Comparison of ENCODE assay signal across 20 cellular contexts in genomic region chr12:90333939-90334338, GRCh38.
DNase-seq lines count a peak whose midpoint lies in the region; ATAC-seq and TF ChIP-seq lines count a peak whose summit lies in the region.
"Had no signal": no experiment of that assay in that cellular context is flagged by ENCODE, and none has a peak within 500 bp of the region (broad histone marks: within the 10 kb centered on the region; RNA-seq: fewer than 3 reads in every experiment).

No MANE protein-coding gene starts in this region.

- no peak overlapping the region for H3K18ac ChIP-seq in IMR-90 (ENCODE audit: low read depth, low read length)

- H3K56ac ChIP-seq in IMR-90 (ENCODE audit: extremely low read depth, insufficient read depth, low read length): no peak overlapping the region

- H4K91ac ChIP-seq in IMR-90 (ENCODE audit: insufficient read depth, low read depth, low read length): no peak overlapping the region

- no peak overlapping the region for H2BK5ac ChIP-seq in IMR-90 (ENCODE audit: low read depth, low read length, poor library complexity, severe bottlenecking)

- H3K9me1 ChIP-seq in IMR-90 (ENCODE audit: insufficient read depth, low read length): no peaks in the 10 kb centered on the region

- H4K8ac ChIP-seq in IMR-90 (ENCODE audit: low read depth in 2 of 2, low read length in 2 of 2): no peak overlapping the region

- H3K27me3 ChIP-seq in IMR-90 (ENCODE audit: control insufficient read depth, insufficient read depth, low read length) (no peaks in the 10 kb centered on the region), upper lobe of right lung (no peaks in the 10 kb centered on the region), BE2C (no peaks in the 10 kb centered on the region)
- H3K27me3 ChIP-seq: stomach had no signal

- CTCF ChIA-PET in IMR-90 (lab: Yijun Ruan, JAX): no interaction called here

- TF ChIP-seq RAD21 in IMR-90 (IDR thresholded peaks at IDR 0.05; ENCODE audit: low read length): no peak

- no TSS peak for BruUV-seq in IMR-90 (replicated peaks; lab: Mats Ljungman, UMichigan)

- in situ Hi-C loops in IMR-90 (cut with MboI; ENCODE audit: low sequenced_read_pairs): no loop called here

- intact Hi-C loops in IMR-90 (cut with micrococcal nuclease) (no loop called here), upper lobe of right lung (cut with DNase I) (no loop called here)

- H3K9ac ChIP-seq in IMR-90 (ENCODE audit: low read depth, low read length): no peak overlapping the region

- H4K20me1 ChIP-seq in IMR-90 (ENCODE audit: insufficient read depth, low read length): no peaks in the 10 kb centered on the region

- H3K4me1 ChIP-seq in IMR-90 (ENCODE audit: control insufficient read depth, insufficient read depth, low read length) (no peaks in the 10 kb centered on the region), upper lobe of right lung (no peaks in the 10 kb centered on the region), BE2C (no peaks in the 10 kb centered on the region)
- H3K4me1 ChIP-seq: HAP-1, stomach had no signal

- no peak overlapping the region for H3K4me3 ChIP-seq in IMR-90 (ENCODE audit: insufficient read depth, low read depth, low read length)
- H3K4me3 ChIP-seq in fibroblast of the aortic adventitia (ENCODE audit: low read depth, low read length): no peak overlapping the region
- no peak overlapping the region for H3K4me3 ChIP-seq in upper lobe of right lung
- no peak overlapping the region for H3K4me3 ChIP-seq in BE2C (ENCODE audit: low read depth, low read length)
- H3K4me3 ChIP-seq: coronary artery, HAP-1, stomach had no signal

- ATAC-seq in IMR-90 (ENCODE audit: low read depth): no peak
- no peak for ATAC-seq in upper lobe of right lung
- ATAC-seq: activated CD8-positive, alpha-beta memory T cell treated with anti-CD3 and anti-CD28 coated beads, Interleukin-2, amount 10 ng/mL, durations not matched to agents 7 days and 5 days; esophagus mucosa; left cardiac atrium had no signal

- H3K79me1 ChIP-seq in IMR-90 (ENCODE audit: low read depth in 1 of 2, low read length in 2 of 2): no peaks in the 10 kb centered on the region

- TF ChIP-seq CTCF in 22Rv1 (IDR thresholded peaks at IDR 0.05): no peak
- no peak for TF ChIP-seq CTCF in IMR-90 (conservative IDR thresholded peaks at IDR 0.05; ENCODE audit: low read depth, low read length)
- no peak for TF ChIP-seq CTCF in fibroblast of the aortic adventitia (IDR thresholded peaks at IDR 0.05; ENCODE audit: insufficient read depth, low read length)
- no peak for TF ChIP-seq CTCF in upper lobe of right lung (IDR thresholded peaks at IDR 0.05)
- TF ChIP-seq CTCF in BE2C (IDR thresholded peaks at IDR 0.05; ENCODE audit: low read depth, low read length): no peak

- no peak overlapping the region for H2AFZ ChIP-seq in IMR-90 (replicated peaks; ENCODE audit: low read length, poor library complexity)

- H2BK15ac ChIP-seq in IMR-90 (ENCODE audit: low read depth, low read length): no peak overlapping the region

- no peak overlapping the region for H2AK5ac ChIP-seq in IMR-90 (ENCODE audit: low read depth, low read length)

- no peak overlapping the region for H3K4ac ChIP-seq in IMR-90 (ENCODE audit: low read depth, low read length)

- H3K4me2 ChIP-seq in IMR-90 (ENCODE audit: low read depth, low read length): no peak overlapping the region

- no peak overlapping the region for H2BK120ac ChIP-seq in IMR-90 (ENCODE audit: low read depth, low read length)

- no peak overlapping the region for H3K14ac ChIP-seq in IMR-90 (replicated peaks; ENCODE audit: low read depth, low read length)

- peak; percentile 1 for DNase-seq in IMR-90
- DNase-seq in astrocyte of the hippocampus (ENCODE audit: low read depth, low spot score): peak; percentile 1
- DNase-seq in fibroblast of the aortic adventitia (ENCODE audit: low read depth): peak; percentile 43
- DNase-seq in stimulated activated naive CD4-positive, alpha-beta T cell treated with Interleukin-2 at 50 U/mL for 16 hours (lab: John Stamatoyannopoulos, UW): no peak
- DNase-seq in upper lobe of right lung: no peak
- no peak for DNase-seq in activated CD4-positive, alpha-beta T cell treated with anti-CD3 and anti-CD28 coated beads for 4 hours
- DNase-seq in BE2C: no peak
- DNase-seq: activated CD8-positive, alpha-beta memory T cell treated with anti-CD3 and anti-CD28 coated beads, Interleukin-2, amount 10 ng/mL, durations not matched to agents 7 days and 5 days; activated effector memory CD4-positive, alpha-beta T cell treated with anti-CD3 and anti-CD28 coated beads, Interleukin-2, amount 50 U/mL, for 16 hours; DMS53; Karpas-422; left cardiac atrium; NCI-H1417 treated with DMSO at 0.1 percent for 48 hours; NK-92 treated with Interleukin-12 subunit alpha and Interleukin-12 subunit beta, amount 100 ng/mL, for 24 hours; SHP77 treated with DMSO at 0.1 percent for 48 hours; stomach had no signal

- dilution Hi-C loops in IMR-90 (cut with HindIII; ENCODE audit: low sequenced_read_pairs, unreplicated experiment): no loop called here

- no peak overlapping the region for H4K5ac ChIP-seq in IMR-90 (ENCODE audit: low read depth, low read length)

- no peak for TF ChIP-seq POLR2A in IMR-90 (IDR thresholded peaks at IDR 0.05; ENCODE audit: low read depth, low read length)

- no peak overlapping the region for H2BK20ac ChIP-seq in IMR-90 (ENCODE audit: low read depth, low read length)

- no peak overlapping the region for H3K23ac ChIP-seq in IMR-90 (ENCODE audit: low read depth, low read length)

- POLR2A ChIA-PET in IMR-90 (lab: Charles Lee; ENCODE audit: unreplicated experiment): no interaction called here

- H2AK9ac ChIP-seq in IMR-90 (replicated peaks; ENCODE audit: low read depth, low read length, poor library complexity): no peak overlapping the region

- H3K27ac ChIP-seq in 22Rv1: peak overlapping the region; percentile 38
- no peak overlapping the region for H3K27ac ChIP-seq in IMR-90 (ENCODE audit: insufficient read depth, low read length)
- no peak overlapping the region for H3K27ac ChIP-seq in upper lobe of right lung
- H3K27ac ChIP-seq: coronary artery, stomach had no signal

- H3K9me3 ChIP-seq in IMR-90 (ENCODE audit: control insufficient read depth, insufficient read depth, low read length) (no peaks in the 10 kb centered on the region), upper lobe of right lung (no peaks in the 10 kb centered on the region), BE2C (no peaks in the 10 kb centered on the region)
- H3K9me3 ChIP-seq: HAP-1, stomach had no signal

- H3K36me3 ChIP-seq in IMR-90 (ENCODE audit: control insufficient read depth, insufficient read depth, low read length): no peaks in the 10 kb centered on the region
- no peaks in the 10 kb centered on the region for H3K36me3 ChIP-seq in upper lobe of right lung
- no peaks in the 10 kb centered on the region for H3K36me3 ChIP-seq in BE2C
- H3K36me3 ChIP-seq: HAP-1, stomach had no signal

TF ChIP-seq in IMR-90, 13 proteins besides CTCF, POLR2A, EP300 and RAD21:
- TF ChIP-seq USF2 (IDR thresholded peaks at IDR 0.05; ENCODE audit: low read depth, low read length) (no peak), MAFK (IDR thresholded peaks at IDR 0.05; ENCODE audit: low read depth, low read length) (no peak), RFX5 (IDR thresholded peaks at IDR 0.05; ENCODE audit: low read depth, low read length) (no peak), MXI1 (IDR thresholded peaks at IDR 0.05; ENCODE audit: borderline replicate concordance, low read depth, low read length) (no peak), BHLHE40 (IDR thresholded peaks at IDR 0.05; ENCODE audit: low read depth, low read length) (no peak), SMC3 (IDR thresholded peaks at IDR 0.05; ENCODE audit: low read depth, low read length) (no peak), CEBPB (IDR thresholded peaks at IDR 0.05; ENCODE audit: low read depth, low read length) (no peak), NFE2L2 (IDR thresholded peaks at IDR 0.05; ENCODE audit: low read depth, low read length) (no peak), FOS (IDR thresholded peaks at IDR 0.05; ENCODE audit: low read depth, low read length) (no peak), MAZ (IDR thresholded peaks at IDR 0.05; ENCODE audit: borderline replicate concordance, low read depth, low read length) (no peak), CHD1 (IDR thresholded peaks at IDR 0.05; ENCODE audit: low read depth, low read length) (no peak), RCOR1 (IDR thresholded peaks at IDR 0.05; ENCODE audit: insufficient replicate concordance, low read length) (no peak), ELK1 (IDR thresholded peaks at IDR 0.05; ENCODE audit: borderline replicate concordance, low read depth, low read length) (no peak)

Comparison
In these comparisons a context has a peak if more than half of its experiments do, and no peak if none do; other contexts are left out.
1. DNase-seq: peak in IMR-90 (single experiment), astrocyte of the hippocampus (single experiment) and fibroblast of the aortic adventitia (single experiment); none in stimulated activated naive CD4-positive, alpha-beta T cell treated with Interleukin-2 at 50 U/mL for 16 hours (single experiment), upper lobe of right lung (single experiment), activated CD4-positive, alpha-beta T cell treated with anti-CD3 and anti-CD28 coated beads for 4 hours (0 of 2) and BE2C (single experiment).